ENCODE assay signal across 26 cellular contexts in the genomic region with DNA sequence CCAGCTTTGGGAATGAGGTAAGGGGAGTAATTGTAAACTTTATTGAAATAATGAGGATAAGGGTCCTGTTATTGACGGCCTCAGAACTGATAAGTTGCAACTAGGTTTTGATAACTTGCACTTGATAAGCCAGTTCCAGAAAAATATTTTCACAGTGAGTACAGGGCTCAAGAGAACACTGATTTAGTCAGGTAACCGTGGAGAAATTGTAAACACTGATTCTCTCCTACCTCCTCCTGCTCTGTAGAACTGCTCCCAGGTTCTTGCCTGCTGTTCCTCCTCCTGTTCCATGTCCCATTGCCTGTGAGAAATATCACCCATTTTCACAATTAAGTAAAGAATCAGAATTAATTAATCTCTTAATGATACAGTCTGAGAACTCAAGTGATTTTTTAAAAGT. TPM values are rescaled to one million over a fixed set of nuclear protein-coding genes. Genes with fewer than 3 reads are reported as not detected.
"Had no signal": no experiment of that assay in that cellular context is flagged by ENCODE, and none has a peak within 500 bp of the region (broad histone marks: within the 10 kb centered on the region; RNA-seq: fewer than 3 reads in every experiment).

No MANE protein-coding gene starts in this region.

- H3K4me1 ChIP-seq: lower lobe of right lung, right lobe of liver, stomach, testis, thyroid gland, transverse colon, upper lobe of left lung, vagina had no signal

- H3K27me3 ChIP-seq: neural progenitor cell, neutrophil, right lobe of liver, stomach, testis, thyroid gland, transverse colon, upper lobe of left lung, vagina had no signal

- H3K4me3 ChIP-seq: lower lobe of right lung, neural progenitor cell, right lobe of liver, stomach, testis, thyroid gland, transverse colon, upper lobe of left lung, vagina had no signal

- H3K27ac ChIP-seq: lower lobe of right lung, neural progenitor cell, neutrophil, right lobe of liver, stomach, testis, thyroid gland, transverse colon, upper lobe of left lung, vagina had no signal

- H3K9me3 ChIP-seq: lower lobe of right lung, neutrophil, right lobe of liver, stomach, testis, thyroid gland, transverse colon, upper lobe of left lung, vagina had no signal

- H3K36me3 ChIP-seq: lower lobe of right lung, neural progenitor cell, neutrophil, right lobe of liver, stomach, thyroid gland, transverse colon, upper lobe of left lung, vagina had no signal

- ATAC-seq: lower lobe of right lung; natural killer cell; right lobe of liver; stimulated activated naive B cell treated with anti-CD40 and anti-IgM and Interleukin-4, amounts not matched to agents 10 μg/mL and 1 μg/mL and 100 μg/mL, for 72 hours; stimulated activated naive CD8-positive, alpha-beta T cell treated with anti-CD3 and anti-CD28 coated beads, Interleukin-15, Interleukin-2, amounts not matched to agents 100 U/mL and 50 U/mL, for 24 hours had no signal

- DNase-seq: hypothalamus; islet precursor cell; lower lobe of right lung; mammary epithelial cell; mesenchymal stem cell; naive B cell; natural killer cell; nephron progenitor cell; occipital lobe; retina; right lobe of liver; stimulated activated CD4-positive, alpha-beta T cell treated with anti-CD3 and anti-CD28 coated beads, Interleukin-12 subunit alpha, Interleukin-12 subunit beta, amount 100 ng/mL, for 4 hours; stimulated activated CD4-positive, alpha-beta T cell treated with anti-CD3 and anti-CD28 coated beads, Interleukin-15, amount 100 ng/mL, for 24 hours; stimulated activated CD4-positive, alpha-beta T cell treated with anti-CD3 and anti-CD28 coated beads, Interleukin-2, amount 100 ng/mL, for 24 hours; stimulated activated CD4-positive, alpha-beta T cell treated with anti-CD3 and anti-CD28 coated beads, Interleukin-4, amount 100 ng/mL, for 1 hour; stimulated activated naive B cell treated with anti-CD40 and anti-IgM and Interleukin-4, amounts not matched to agents 10 μg/mL and 1 μg/mL and 100 μg/mL, for 72 hours; stimulated activated naive CD8-positive, alpha-beta T cell treated with anti-CD3 and anti-CD28 coated beads, Interleukin-15, Interleukin-2, amounts not matched to agents 100 U/mL and 50 U/mL, for 24 hours; stomach; testis; thyroid gland; transverse colon; upper lobe of left lung had no signal

RNA-seq across cellular contexts. Expression of a gene that starts 55.0 kb away (rescaled TPM):
- total RNA-seq: osteocyte had no signal
- polyA plus RNA-seq: mammary epithelial cell had no signal
